In genomic region chr4:107896651-107897050, GRCh38 we compare ENCODE assay signal across 14 cellular contexts. TPM values are rescaled to one million over a fixed set of nuclear protein-coding genes. Genes with fewer than 3 reads are reported as not detected.
DNase-seq lines count a peak whose midpoint lies in the region; ATAC-seq and TF ChIP-seq lines count a peak whose summit lies in the region.
"Had no signal": no experiment of that assay in that cellular context is flagged by ENCODE, and none has a peak within 500 bp of the region (broad histone marks: within the 10 kb centered on the region; RNA-seq: fewer than 3 reads in every experiment).

No MANE protein-coding gene starts in this region.

- CTCF ChIA-PET in activated CD8-positive, alpha-beta T cell treated with anti-CD3 and anti-CD28 coated beads for 36 hours (lab: Charles Lee), result interaction anchor here (0.9 to 1.6 kb wide), 2 partner anchors 13 to 16 kb away, joined by 3 read pairs; no protein-coding TSS in a partner anchor

- H3K4me3 Mint-ChIP-seq in activated CD8-positive, alpha-beta T cell treated with anti-CD3 and anti-CD28 coated beads for 36 hours, result no peak overlapping the region
- H3K4me3 Mint-ChIP-seq: memory B cell had no signal

- H3K4me1 Mint-ChIP-seq in activated CD8-positive, alpha-beta T cell treated with anti-CD3 and anti-CD28 coated beads for 36 hours (ENCODE audit: low read depth), result no peaks in the 10 kb centered on the region
- H3K4me1 Mint-ChIP-seq: memory B cell had no signal

- intact Hi-C loops in sigmoid colon (cut with DNase I), result no loop called here
- intact Hi-C loops in activated CD8-positive, alpha-beta T cell treated with anti-CD3 and anti-CD28 coated beads for 36 hours (cut with micrococcal nuclease), result no loop called here

- POLR2A ChIA-PET in activated CD8-positive, alpha-beta T cell treated with anti-CD3 and anti-CD28 coated beads for 36 hours (lab: Charles Lee), result no interaction called here

- peaks cover 21% of the 10 kb centered on the region for H3K27me3 Mint-ChIP-seq in activated CD8-positive, alpha-beta T cell treated with anti-CD3 and anti-CD28 coated beads for 36 hours

- TF ChIP-seq CTCF in AG10803 (conservative IDR thresholded peaks at IDR 0.05; ENCODE audit: low read length) (no peak), VCaP (conservative IDR thresholded peaks at IDR 0.05) (no peak), sigmoid colon (IDR thresholded peaks at IDR 0.05) (no peak)
- no peak for TF ChIP-seq CTCF in activated CD8-positive, alpha-beta T cell treated with anti-CD3 and anti-CD28 coated beads for 36 hours (IDR thresholded peaks at IDR 0.05)

- H3K36me3 Mint-ChIP-seq in activated CD8-positive, alpha-beta T cell treated with anti-CD3 and anti-CD28 coated beads for 36 hours (ENCODE audit: low read depth), result no peaks in the 10 kb centered on the region
- H3K36me3 Mint-ChIP-seq: memory B cell had no signal

- H3K36me3 ChIP-seq in sigmoid colon, result no peaks in the 10 kb centered on the region
- H3K36me3 ChIP-seq: WERI-Rb-1 had no signal

- no peak for TF ChIP-seq EP300 in sigmoid colon (IDR thresholded peaks at IDR 0.05)

- H3K4me1 ChIP-seq in sigmoid colon, result peaks cover 0 to 72% (median 68%) of the 10 kb centered on the region in 4 donors

- DNase-seq in AG10803 (ENCODE audit: low read depth) (peak; percentile 47), fibroblast of peridontal ligament (ENCODE audit: extremely low read depth) (peak; percentile 82), sigmoid colon (no peak), OCI-M1 (lab: John Stamatoyannopoulos, UW) (no peak), HuH-7 (ENCODE audit: low spot score) (no peak)
- DNase-seq in activated CD4-positive, alpha-beta T cell treated with anti-CD3 and anti-CD28 coated beads, Interleukin-2, amount 50 U/mL, for 48 hours, result no peak
- DNase-seq in activated CD8-positive, alpha-beta T cell treated with anti-CD3 and anti-CD28 coated beads for 36 hours, result no peak
- DNase-seq: activated naive CD4-positive, alpha-beta T cell treated with Interleukin-2 at 50 U/mL for 16 hours; NCI-H1436 treated with DMSO at 0.1 percent for 48 hours; NCI-H446 treated with DMSO at 0.1 percent for 48 hours; stimulated activated naive CD4-positive, alpha-beta T cell treated with Interleukin-2 at 50 U/mL for 16 hours; WERI-Rb-1 had no signal

- no peak for ATAC-seq in activated CD8-positive, alpha-beta T cell treated with anti-CD3 and anti-CD28 coated beads for 36 hours

- WGBS in sigmoid colon, 2 donors, result 58 to 81% methylated on average over 1 of the region's 1 CpG

- H3K27ac ChIP-seq in VCaP (0 out of 2 replicates have a peak overlapping the region, but pooled peaks have one; percentile 2), sigmoid colon (peak overlapping the region; percentile 49 to 83 (median 74))
- H3K27ac ChIP-seq: WERI-Rb-1 had no signal

- H3K4me3 ChIP-seq in AG10803 (ENCODE audit: low read length) (no peak overlapping the region), sigmoid colon (no peak overlapping the region)

- H3K9me3 ChIP-seq in sigmoid colon, result no peaks in the 10 kb centered on the region

- no peak for TF ChIP-seq POLR2A in sigmoid colon (IDR thresholded peaks at IDR 0.05)

- H3K27me3 ChIP-seq in sigmoid colon, result no peaks in the 10 kb centered on the region

- no peak overlapping the region for H3K27ac Mint-ChIP-seq in activated CD8-positive, alpha-beta T cell treated with anti-CD3 and anti-CD28 coated beads for 36 hours
- H3K27ac Mint-ChIP-seq: memory B cell had no signal

- no peaks in the 10 kb centered on the region for H3K9me3 Mint-ChIP-seq in activated CD8-positive, alpha-beta T cell treated with anti-CD3 and anti-CD28 coated beads for 36 hours
- H3K9me3 Mint-ChIP-seq: memory B cell had no signal

RNA-seq across cellular contexts. Expression of gene CYP2U1, which starts 34.7 kb away (rescaled TPM):
- total RNA-seq in sigmoid colon, result 10 to 100 TPM; 11.9 to 16.1 (median 15.2) TPM
- polyA plus RNA-seq in sigmoid colon, result 1 to 10 TPM in 2 of 3 donors, under 1 TPM in 1; 0.69 to 3.0 (median 1.2) TPM
- total RNA-seq in activated CD8-positive, alpha-beta T cell treated with anti-CD3 and anti-CD28 coated beads for 36 hours, result 1 to 10 TPM; 2.5 to 3.1 TPM

Comparison
In these comparisons a context has a peak if more than half of its experiments do, and no peak if none do; other contexts are left out.
1. DNase-seq: peak in AG10803 (single experiment) and fibroblast of peridontal ligament (single experiment); none in sigmoid colon (single experiment), OCI-M1 (single experiment), activated CD4-positive, alpha-beta T cell treated with anti-CD3 and anti-CD28 coated beads, Interleukin-2, amount 50 U/mL, for 48 hours (0 of 2), activated CD8-positive, alpha-beta T cell treated with anti-CD3 and anti-CD28 coated beads for 36 hours (single experiment) and HuH-7 (single experiment).